ENCODE assay signal across 29 cellular contexts in the genomic region with DNA sequence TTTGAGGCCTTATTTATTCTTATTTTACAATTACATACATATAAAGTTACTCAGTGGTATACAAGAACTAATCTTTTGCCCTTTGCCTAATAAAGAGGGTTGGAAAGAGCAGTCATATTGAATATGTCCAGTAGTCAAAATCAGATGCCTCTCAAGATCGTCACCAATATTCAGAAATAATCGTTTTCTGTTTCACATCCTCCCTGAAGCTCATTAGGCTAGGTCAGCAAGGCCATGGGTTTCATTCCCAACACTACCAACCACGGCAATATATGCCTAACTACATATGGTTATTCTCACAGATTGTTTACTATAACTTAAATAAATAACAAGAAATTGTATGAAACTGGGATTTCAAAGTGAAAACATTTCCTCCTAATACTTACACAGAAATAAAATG.
"Had no signal": no experiment of that assay in that cellular context is flagged by ENCODE, and none has a peak within 500 bp of the region (broad histone marks: within the 10 kb centered on the region; RNA-seq: fewer than 3 reads in every experiment).

No MANE protein-coding gene starts in this region.

- H3K27me3 ChIP-seq: colonic mucosa, dorsolateral prefrontal cortex, esophagus muscularis mucosa, esophagus squamous epithelium, foreskin keratinocyte, gastrocnemius medialis, gastroesophageal sphincter, heart left ventricle, heart right ventricle, hepatocyte had no signal

- H3K36me3 ChIP-seq: colonic mucosa, esophagus muscularis mucosa, esophagus squamous epithelium, gastrocnemius medialis, gastroesophageal sphincter, heart left ventricle, heart right ventricle had no signal

- H3K27me3 Mint-ChIP-seq: dendritic cell treated with granulocyte-macrophage colony-stimulating factor and Interleukin-4, amounts not matched to agents 40 ng/mL and 50 ng/mL, for 4 days; effector memory CD8-positive, alpha-beta T cell had no signal

- H3K27ac Mint-ChIP-seq: dendritic cell treated with granulocyte-macrophage colony-stimulating factor and Interleukin-4, amounts not matched to agents 40 ng/mL and 50 ng/mL, for 4 days; effector memory CD8-positive, alpha-beta T cell had no signal

- H3K4me1 ChIP-seq: colonic mucosa, esophagus muscularis mucosa, esophagus squamous epithelium, foreskin keratinocyte, gastrocnemius medialis, gastroesophageal sphincter, heart left ventricle, heart right ventricle had no signal

- DNase-seq: colonic mucosa; cortex of kidney; dermis blood vessel endothelial cell; dorsolateral prefrontal cortex; effector CD4-positive, alpha-beta T cell; effector CD8-positive, alpha-beta T cell; effector memory CD4-positive, alpha-beta T cell; effector memory CD8-positive, alpha-beta T cell; erythroblast; esophagus squamous epithelium; foreskin fibroblast; foreskin keratinocyte; foreskin melanocyte; gastrocnemius medialis; glutamatergic neuron; head of caudate nucleus; heart left ventricle; heart right ventricle had no signal

- FAIRE-seq: colon, endometrium, endothelial cell of umbilical vein, frontal cortex had no signal

- ATAC-seq: effector memory CD8-positive, alpha-beta T cell; esophagus mucosa; foreskin keratinocyte; gastrocnemius medialis; gastroesophageal sphincter; heart left ventricle; heart right ventricle had no signal

- H2AFZ ChIP-seq: hepatocyte had no signal

- H3K4me2 ChIP-seq: hepatocyte had no signal

- H3K27ac ChIP-seq: colonic mucosa, coronary artery, dorsolateral prefrontal cortex, epithelial cell of prostate, esophagus muscularis mucosa, esophagus squamous epithelium, foreskin keratinocyte, gastrocnemius medialis, gastroesophageal sphincter, heart left ventricle, heart right ventricle, hepatocyte had no signal

- H3K9me3 ChIP-seq: colonic mucosa, esophagus muscularis mucosa, esophagus squamous epithelium, gastrocnemius medialis, gastroesophageal sphincter, heart right ventricle had no signal

- H3K9me3 Mint-ChIP-seq: dendritic cell treated with granulocyte-macrophage colony-stimulating factor and Interleukin-4, amounts not matched to agents 40 ng/mL and 50 ng/mL, for 4 days; effector memory CD8-positive, alpha-beta T cell had no signal

- H3K4me3 ChIP-seq: colonic mucosa, coronary artery, dorsolateral prefrontal cortex, esophagus muscularis mucosa, esophagus squamous epithelium, gastrocnemius medialis, gastroesophageal sphincter, heart left ventricle, heart right ventricle, hepatocyte had no signal

- H3K4me3 Mint-ChIP-seq: dendritic cell treated with granulocyte-macrophage colony-stimulating factor and Interleukin-4, amounts not matched to agents 40 ng/mL and 50 ng/mL, for 4 days; effector memory CD8-positive, alpha-beta T cell had no signal

- H3K79me2 ChIP-seq: hepatocyte had no signal
